ENCODE assay signal across 8 cellular contexts in the genomic region with DNA sequence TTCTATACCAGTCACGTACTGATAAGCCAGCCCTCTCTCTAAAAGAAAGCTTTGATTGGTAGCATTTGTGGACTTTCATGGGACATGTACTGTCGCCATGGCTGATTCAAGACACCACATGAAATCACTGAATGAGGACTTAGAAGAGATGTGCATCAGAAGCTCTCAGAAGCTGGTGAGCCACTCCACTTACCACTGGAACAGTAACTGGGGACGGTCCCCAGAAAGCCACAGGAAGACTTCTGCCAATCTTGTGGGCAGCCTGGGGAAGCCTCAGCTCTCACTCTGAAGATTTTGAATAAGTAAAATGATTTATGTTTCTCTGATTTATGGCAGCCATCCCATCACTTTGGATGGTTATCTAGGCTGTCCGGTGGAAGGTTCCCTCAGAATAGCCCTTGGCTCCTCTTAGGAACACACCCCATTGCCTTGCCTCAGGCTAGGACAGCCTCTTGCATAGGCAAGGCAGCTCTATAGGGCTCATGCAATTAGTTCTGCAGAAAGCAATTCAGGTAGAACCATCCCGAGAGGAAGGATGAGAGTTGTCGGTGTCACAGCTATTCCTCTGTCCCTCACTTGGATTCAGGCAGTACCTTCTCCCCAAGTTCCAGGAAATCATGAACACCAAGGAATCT. TPM values are rescaled to one million over a fixed set of nuclear protein-coding genes. Genes with fewer than 3 reads are reported as not detected.
A peak's percentile ranks its signal among the peaks of the same experiment; 100 is the strongest.
DNase-seq lines count a peak whose midpoint lies in the region; ATAC-seq and TF ChIP-seq lines count a peak whose summit lies in the region.
"Had no signal": no experiment of that assay in that cellular context is flagged by ENCODE, and none has a peak within 500 bp of the region (broad histone marks: within the 10 kb centered on the region; RNA-seq: fewer than 3 reads in every experiment).

No MANE protein-coding gene starts in this region.

- no peaks in the 10 kb centered on the region for H3K27me3 ChIP-seq in CD4-positive, alpha-beta T cell (ENCODE audit: control insufficient read depth, insufficient read depth, low read length)
- no peaks in the 10 kb centered on the region for H3K27me3 ChIP-seq in testis

- no peaks in the 10 kb centered on the region for H3K4me1 ChIP-seq in testis

- no peaks in the 10 kb centered on the region for H3K27me3 Mint-ChIP-seq in CD4-positive, alpha-beta T cell
- H3K27me3 Mint-ChIP-seq: dendritic cell treated with granulocyte-macrophage colony-stimulating factor and Interleukin-4, amounts not matched to agents 40 ng/mL and 50 ng/mL, for 4 days had no signal

- H3K4me3 ChIP-seq in testis, result no peak overlapping the region

- intact Hi-C loops in CD4-positive, alpha-beta T cell (cut with DNase I, micrococcal nuclease), result loop anchor here in 1 of 2 experiments (10.0 kb wide), 1 partner anchor 315 kb away; no protein-coding TSS in a partner anchor
- intact Hi-C loops in Right ventricle myocardium inferior (cut with DNase I), result no loop called here
- intact Hi-C loops in testis (cut with DNase I; ENCODE audit: low total_unique reads), result no loop called here

- H3K27ac Mint-ChIP-seq in CD4-positive, alpha-beta T cell, result no peak overlapping the region
- peak overlapping the region in 1 of 2 donors; percentile 71 for H3K27ac Mint-ChIP-seq in activated naive CD4-positive, alpha-beta T cell treated with anti-CD3 and anti-CD28 coated beads, Interleukin-2, amount 50 U/mL, for 72 hours

- TF ChIP-seq CTCF in CD4-positive, alpha-beta T cell (IDR thresholded peaks at IDR 0.05), result no peak
- no peak for TF ChIP-seq CTCF in testis (IDR thresholded peaks at IDR 0.05)

- TF ChIP-seq POLR2A in testis (IDR thresholded peaks at IDR 0.05), result no peak

- no peak overlapping the region for H3K4me3 Mint-ChIP-seq in CD4-positive, alpha-beta T cell
- H3K4me3 Mint-ChIP-seq: CD14-positive monocyte; dendritic cell treated with granulocyte-macrophage colony-stimulating factor and Interleukin-4, amounts not matched to agents 40 ng/mL and 50 ng/mL, for 4 days had no signal

- H3K9me3 ChIP-seq in CD4-positive, alpha-beta T cell (ENCODE audit: control insufficient read depth, low read length), result no peaks in the 10 kb centered on the region
- H3K9me3 ChIP-seq in testis, result no peaks in the 10 kb centered on the region

- no peak for DNase-seq in CD4-positive, alpha-beta T cell
- peak; percentile 43 to 83 for DNase-seq in activated naive CD4-positive, alpha-beta T cell treated with anti-CD3 and anti-CD28 coated beads, Interleukin-2, amount 50 U/mL, for 72 hours (ENCODE audit: low spot score in 2 of 2)
- no peak for DNase-seq in Right ventricle myocardium inferior (ENCODE audit: missing footprints)
- no peak for DNase-seq in testis
- no peak for DNase-seq in ureter (ENCODE audit: low spot score)

- POLR2A ChIA-PET in CD4-positive, alpha-beta T cell (lab: Charles Lee), result interaction anchor here (1.3 kb wide), 1 partner anchor 47 kb away, joined by 7 read pairs; a partner anchor contains a TSS

- H3K9me3 Mint-ChIP-seq in CD4-positive, alpha-beta T cell, result no peaks in the 10 kb centered on the region
- no peaks in the 10 kb centered on the region for H3K9me3 Mint-ChIP-seq in activated naive CD4-positive, alpha-beta T cell treated with anti-CD3 and anti-CD28 coated beads, Interleukin-2, amount 50 U/mL, for 72 hours
- H3K9me3 Mint-ChIP-seq: CD14-positive monocyte; dendritic cell treated with granulocyte-macrophage colony-stimulating factor and Interleukin-4, amounts not matched to agents 40 ng/mL and 50 ng/mL, for 4 days had no signal

- no peaks in the 10 kb centered on the region for H3K36me3 ChIP-seq in testis (ENCODE audit: low read depth, missing control alignments)

- peak; percentile 39 for ATAC-seq in CD4-positive, alpha-beta T cell (ENCODE audit: poor library complexity)
- ATAC-seq in GM21786 (IDR thresholded peaks at IDR 0.05; ENCODE audit: unreplicated experiment), result peak; percentile 93
- peak; percentile 98 to 99 for ATAC-seq in activated naive CD4-positive, alpha-beta T cell treated with anti-CD3 and anti-CD28 coated beads, Interleukin-2, amount 50 U/mL, for 72 hours
- no peak for ATAC-seq in Right ventricle myocardium inferior

- no peak overlapping the region for H3K27ac ChIP-seq in CD4-positive, alpha-beta T cell (ENCODE audit: low read depth, low read length)
- H3K27ac ChIP-seq in testis, result no peak overlapping the region

- H3K36me3 Mint-ChIP-seq in CD4-positive, alpha-beta T cell (ENCODE audit: low read depth), result peaks cover 46% of the 10 kb centered on the region
- peaks cover 13 to 27% of the 10 kb centered on the region in 2 donors for H3K36me3 Mint-ChIP-seq in activated naive CD4-positive, alpha-beta T cell treated with anti-CD3 and anti-CD28 coated beads, Interleukin-2, amount 50 U/mL, for 72 hours

- H3K4me1 Mint-ChIP-seq in CD4-positive, alpha-beta T cell (ENCODE audit: low read depth), result no peaks in the 10 kb centered on the region

- CTCF ChIA-PET in CD4-positive, alpha-beta T cell (lab: Charles Lee), result interaction anchor here (0.6 to 1.0 kb wide), 2 partner anchors 18 to 44 kb away, joined by 3 read pairs; a partner anchor contains a TSS

- WGBS in testis, 2 donors, result 79 to 85% methylated on average over 6 of the region's 6 CpGs

RNA-seq across cellular contexts. Expression of a gene that starts 9.8 kb away (rescaled TPM):
- 10 to 100 TPM; 21.5 to 23.5 TPM for total RNA-seq in CD4-positive, alpha-beta T cell
- total RNA-seq in activated naive CD4-positive, alpha-beta T cell treated with anti-CD3 and anti-CD28 coated beads, Interleukin-2, amount 50 U/mL, for 72 hours, result 10 to 100 TPM; 13.3 to 17.7 TPM
- total RNA-seq in Right ventricle myocardium inferior, result 8.3 TPM
- total RNA-seq in testis, result 10 to 100 TPM; 22.5 to 24.6 TPM
- polyA plus RNA-seq in testis (ENCODE audit: insufficient read depth, low read depth, low replicate concordance), result 19.2 TPM
- total RNA-seq in ureter, result 28.7 TPM

RNA-seq across cellular contexts. Expression of a gene that starts 9.9 kb away (rescaled TPM):
- total RNA-seq in CD4-positive, alpha-beta T cell, result 10 to 100 TPM; 25.9 to 27.5 TPM
- 10 to 100 TPM; 30.5 TPM for total RNA-seq in activated naive CD4-positive, alpha-beta T cell treated with anti-CD3 and anti-CD28 coated beads, Interleukin-2, amount 50 U/mL, for 72 hours
- 23.0 TPM for total RNA-seq in Right ventricle myocardium inferior
- total RNA-seq in testis, result 10 to 100 TPM; 25.0 to 27.6 TPM
- 20.1 TPM for polyA plus RNA-seq in testis (ENCODE audit: insufficient read depth, low read depth, low replicate concordance)
- total RNA-seq in ureter, result 36.5 TPM

RNA-seq across cellular contexts. Expression of a gene that starts 18.0 kb away (rescaled TPM):
- total RNA-seq in CD4-positive, alpha-beta T cell, result 1 to 10 TPM; 7.4 to 9.2 TPM
- total RNA-seq in activated naive CD4-positive, alpha-beta T cell treated with anti-CD3 and anti-CD28 coated beads, Interleukin-2, amount 50 U/mL, for 72 hours, result 10 to 100 TPM in 1 of 2 donors, 1 to 10 TPM in 1; 6.9 to 17.0 TPM
- total RNA-seq in Right ventricle myocardium inferior, result 4.3 TPM
- 1 to 10 TPM; 3.8 to 6.6 TPM for total RNA-seq in testis
- polyA plus RNA-seq in testis (ENCODE audit: insufficient read depth, low read depth, low replicate concordance), result 7.0 TPM
- total RNA-seq in ureter, result 11.1 TPM

RNA-seq across cellular contexts. Expression of a gene that starts 18.4 kb away (rescaled TPM):
- 10 to 100 TPM; 52.3 to 55.2 TPM for total RNA-seq in CD4-positive, alpha-beta T cell
- total RNA-seq in activated naive CD4-positive, alpha-beta T cell treated with anti-CD3 and anti-CD28 coated beads, Interleukin-2, amount 50 U/mL, for 72 hours, result 10 to 100 TPM; 58.6 to 67.0 TPM
- 21.5 TPM for total RNA-seq in Right ventricle myocardium inferior
- 10 to 100 TPM; 70.9 to 90.2 TPM for total RNA-seq in testis
- polyA plus RNA-seq in testis (ENCODE audit: insufficient read depth, low read depth, low replicate concordance), result 33.5 TPM
- total RNA-seq in ureter, result 36.1 TPM

RNA-seq across cellular contexts. Expression of a gene that starts 20.2 kb away (rescaled TPM):
- total RNA-seq in CD4-positive, alpha-beta T cell, result 10 to 100 TPM; 16.4 to 18.2 TPM
- 10 to 100 TPM; 13.7 to 16.2 TPM for total RNA-seq in activated naive CD4-positive, alpha-beta T cell treated with anti-CD3 and anti-CD28 coated beads, Interleukin-2, amount 50 U/mL, for 72 hours
- total RNA-seq in Right ventricle myocardium inferior (0.57 TPM), testis (10 to 100 TPM; 23.4 to 28.1 TPM), ureter (8.2 TPM)
- 4.2 TPM for polyA plus RNA-seq in testis (ENCODE audit: insufficient read depth, low read depth, low replicate concordance)

Comparison
In these comparisons a context has a peak if more than half of its experiments do, and no peak if none do; other contexts are left out.
1. DNase-seq: peak in activated naive CD4-positive, alpha-beta T cell treated with anti-CD3 and anti-CD28 coated beads, Interleukin-2, amount 50 U/mL, for 72 hours (2 of 2); none in CD4-positive, alpha-beta T cell (0 of 10), Right ventricle myocardium inferior (single experiment), testis (single experiment) and ureter (single experiment).